Comparison of ENCODE assay signal across 11 cellular contexts in the genomic region with DNA sequence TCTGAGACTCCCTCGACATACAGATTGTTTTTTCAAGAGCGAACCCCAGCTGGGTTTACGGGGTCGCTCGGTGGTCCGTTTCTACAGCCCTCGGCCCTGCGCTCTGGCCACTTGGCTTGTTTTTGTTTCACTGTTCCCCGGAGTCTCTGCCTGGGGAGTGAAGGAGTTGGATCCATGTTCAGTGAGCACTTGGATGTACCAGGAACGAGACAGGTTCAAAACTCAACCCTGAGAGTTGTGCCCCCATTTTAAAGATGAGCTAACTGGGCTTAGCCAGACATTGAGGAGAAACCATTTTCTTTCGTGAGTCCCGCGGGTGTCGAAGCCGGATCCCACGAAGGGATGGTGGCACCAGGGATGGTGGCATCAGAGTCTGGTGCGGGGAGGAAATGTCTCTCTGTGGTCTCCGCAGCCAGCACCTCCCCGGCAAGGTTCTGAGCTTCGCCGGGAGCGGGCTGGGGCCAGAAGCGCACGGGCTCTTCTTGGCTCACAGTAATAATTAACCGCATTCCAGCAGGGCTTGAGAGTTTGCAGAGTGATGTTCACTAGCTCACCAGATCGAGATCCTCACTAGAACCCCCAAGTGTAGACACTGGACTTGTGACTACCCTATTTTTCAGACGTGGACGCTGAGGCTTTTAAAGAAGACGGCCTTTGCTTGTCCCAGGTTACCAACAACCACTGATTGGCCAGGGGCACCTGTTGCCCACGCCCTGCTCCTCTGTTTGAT. TPM values are rescaled to one million over a fixed set of nuclear protein-coding genes. Genes with fewer than 3 reads are reported as not detected.
DNase-seq lines count a peak whose midpoint lies in the region; ATAC-seq and TF ChIP-seq lines count a peak whose summit lies in the region.
"Had no signal": no experiment of that assay in that cellular context is flagged by ENCODE, and none has a peak within 500 bp of the region (broad histone marks: within the 10 kb centered on the region; RNA-seq: fewer than 3 reads in every experiment).

No MANE protein-coding gene starts in this region.

- H3K4me1 ChIP-seq in cardiac muscle cell (ENCODE audit: low read depth) (peaks cover 54% of the 10 kb centered on the region), urinary bladder (ENCODE audit: insufficient read depth) (no peaks in the 10 kb centered on the region)

- DNase-seq in cardiac muscle cell (ENCODE audit: low read depth in 1 of 2, low spot score in 1 of 2) (no peak), left ventricle myocardium superior (no peak), dorsolateral prefrontal cortex (no peak), myocyte (ENCODE audit: low read depth) (peak; percentile 23), NCI-H82 treated with DMSO at 0.1 percent for 48 hours (lab: John Stamatoyannopoulos, UW; ENCODE audit: unreplicated experiment) (no peak), DMS53 treated with DMSO at 0.1 percent for 48 hours (lab: John Stamatoyannopoulos, UW; ENCODE audit: unreplicated experiment) (no peak)
- DNase-seq: activated CD4-positive, alpha-beta T cell treated with anti-CD3 and anti-CD28 coated beads for 4 hours; NCI-H2081; stimulated activated CD8-positive, alpha-beta memory T cell treated with anti-CD3 and anti-CD28 coated beads, Interleukin-4, amount 100 ng/mL, for 48 hours had no signal

- H3K27me3 ChIP-seq in cardiac muscle cell (peaks cover 17% of the 10 kb centered on the region), dorsolateral prefrontal cortex (peaks cover 20 to 100% (median 98%) of the 10 kb centered on the region in 45 donors)

- 12% methylated on average over 30 of the region's 30 CpGs for WGBS in urinary bladder

- peaks cover 13% of the 10 kb centered on the region for H3K36me3 ChIP-seq in cardiac muscle cell
- no peaks in the 10 kb centered on the region for H3K36me3 ChIP-seq in urinary bladder (ENCODE audit: insufficient read depth)

- intact Hi-C loops in left ventricle myocardium superior (cut with micrococcal nuclease) (no loop called here), dorsolateral prefrontal cortex (cut with DNase I) (no loop called here)

- ATAC-seq in left ventricle myocardium superior (no peak), GM19324 (IDR thresholded peaks at IDR 0.05; ENCODE audit: low FRiP score, unreplicated experiment) (no peak)

- H3K4me3 ChIP-seq in cardiac muscle cell (peak overlapping the region; percentile 85), dorsolateral prefrontal cortex (peak overlapping the region in 56 of 59 donors; percentile 24 to 63 (median 50)), urinary bladder (ENCODE audit: low read depth, low read length) (peak overlapping the region; percentile 79)

- peak overlapping the region; percentile 89 for H3K27ac ChIP-seq in cardiac muscle cell
- no peak overlapping the region for H3K27ac ChIP-seq in dorsolateral prefrontal cortex
- H3K27ac ChIP-seq in urinary bladder (ENCODE audit: low read depth), result peak overlapping the region; percentile 98

- no peaks in the 10 kb centered on the region for H3K9me3 ChIP-seq in cardiac muscle cell (ENCODE audit: low read depth)

- TF ChIP-seq CTCF in cardiac muscle cell (IDR thresholded peaks at IDR 0.05; ENCODE audit: low read depth, low read length) (no peak), dorsolateral prefrontal cortex (IDR thresholded peaks at IDR 0.05 in 54 of 56, conservative IDR thresholded peaks at IDR 0.05 in 2 of 56; ENCODE audit: low read depth in 1 of 56, partially characterized antibody in 56 of 56) (no peak)

RNA-seq across cellular contexts. Expression of a gene that starts 1.0 kb away (rescaled TPM):
- total RNA-seq in cardiac muscle cell (104 and 125 TPM in 2 replicates), left ventricle myocardium superior (1.9 TPM), dorsolateral prefrontal cortex (1 to 10 TPM in 42 of 120 experiments, under 1 TPM in 60, not detected in 18; 0.19 to 9.1 (median 0.85) TPM), myocyte (4.8 and 9.8 TPM in 2 replicates), urinary bladder (11.3 TPM)
- polyA plus RNA-seq in cardiac muscle cell (91.8 and 123 TPM in 2 replicates), urinary bladder (16.4 TPM)
- polyA plus RNA-seq in myocyte (2012), result 2.5 TPM

Comparison
In these comparisons a context has a peak if more than half of its experiments do, and no peak if none do; other contexts are left out.
1. H3K27ac ChIP-seq: peak in cardiac muscle cell (single experiment) and urinary bladder (single experiment); none in dorsolateral prefrontal cortex (0 of 59).
2. Peak in every context shown above with its lines, with median percentiles within 50 percentile points of each other: H3K4me3 ChIP-seq.